ENCODE assay signal across 8 cellular contexts in genomic region chr3:179768080-179768479, GRCh38.
A peak's percentile ranks its signal among the peaks of the same experiment; 100 is the strongest.
DNase-seq lines count a peak whose midpoint lies in the region; ATAC-seq lines count a peak whose summit lies in the region.

No MANE protein-coding gene starts in this region.

- DNase-seq in DMS 273 (lab: John Stamatoyannopoulos, UW; ENCODE audit: unreplicated experiment): peak; percentile 77
- DNase-seq in DMS 273 treated with DMSO at 0.1 percent for 48 hours (lab: John Stamatoyannopoulos, UW): no peak
- peak; percentile 68 for DNase-seq in M059J (ENCODE audit: low read depth)
- DNase-seq in amniotic stem cell (lab: John Stamatoyannopoulos, UW): peak; percentile 33
- DNase-seq in left kidney (ENCODE audit: low read depth, low spot score): peak; percentile 55
- DNase-seq in germinal center (ENCODE audit: low spot score): no peak
- no peak for DNase-seq in stimulated activated CD4-positive, alpha-beta T cell treated with anti-CD3 and anti-CD28 coated beads, Interleukin-15, amount 100 ng/mL, for 24 hours

- no peak for ATAC-seq in GM21423 (IDR thresholded peaks at IDR 0.05; ENCODE audit: unreplicated experiment)

Comparison
In these comparisons a context has a peak if more than half of its experiments do, and no peak if none do; other contexts are left out.
1. DNase-seq: peak in DMS 273 (single experiment), M059J (single experiment), amniotic stem cell (single experiment) and left kidney (single experiment); none in DMS 273 treated with DMSO at 0.1 percent for 48 hours (single experiment), germinal center (single experiment) and stimulated activated CD4-positive, alpha-beta T cell treated with anti-CD3 and anti-CD28 coated beads, Interleukin-15, amount 100 ng/mL, for 24 hours (single experiment).